In genomic region chr12:17588968-17589367, GRCh38 we compare ENCODE assay signal across 8 cellular contexts.
DNase-seq lines count a peak whose midpoint lies in the region; ATAC-seq, FAIRE-seq and TF ChIP-seq lines count a peak whose summit lies in the region.
"Had no signal": no experiment of that assay in that cellular context is flagged by ENCODE, and none has a peak within 500 bp of the region (broad histone marks: within the 10 kb centered on the region; RNA-seq: fewer than 3 reads in every experiment).

No MANE protein-coding gene starts in this region.

- TF ChIP-seq POLR2A in H1 (IDR thresholded peaks at IDR 0.05; ENCODE audit: control extremely low read depth in 1 of 2, low read depth in 2 of 2, low read length in 2 of 2) = no peak

- no peak overlapping the region for H3K4ac ChIP-seq in H1 (replicated peaks; ENCODE audit: insufficient read length, low read depth, low read length)

- no peak overlapping the region for H3K14ac ChIP-seq in H1 (ENCODE audit: insufficient read length)

- no peak for TF ChIP-seq EP300 in H1 (IDR thresholded peaks at IDR 0.05; ENCODE audit: borderline replicate concordance in 1 of 2, low read depth in 2 of 2, low read length in 2 of 2)

- H2BK5ac ChIP-seq in H1 (ENCODE audit: low read depth, low read length) = no peak overlapping the region

- no peak overlapping the region for H3K56ac ChIP-seq in H1 (replicated peaks; ENCODE audit: insufficient read length, low read depth, low read length)

- no peaks in the 10 kb centered on the region for H3K79me1 ChIP-seq in H1 (ENCODE audit: low read depth, low read length)

- CTCF ChIA-PET in H1 (lab: Charles Lee; ENCODE audit: partially characterized antibody) = interaction anchor here (0.6 to 2.7 kb wide), 14 partner anchors 10 to 649 kb away, joined by 3 to 15 read pairs (median 4); no protein-coding TSS in a partner anchor

- no peak overlapping the region for H4K91ac ChIP-seq in H1 (replicated peaks; ENCODE audit: insufficient read length, low read length)

- peak; percentile 83 for TF ChIP-seq RAD21 in H1 (IDR thresholded peaks at IDR 0.05 in 1 of 2, conservative IDR thresholded peaks at IDR 0.05 in 1 of 2; ENCODE audit: low read depth in 2 of 2, low read length in 2 of 2)

- peak in 2 of 3 experiments; percentile 67 to 80; a peak in 3 of 4 replicates for TF ChIP-seq CTCF in H1 (IDR thresholded peaks at IDR 0.05; ENCODE audit: control extremely low read depth in 1 of 3, insufficient read depth in 1 of 3, low read depth in 1 of 3, low read length in 3 of 3)

- peak; percentile 86 for FAIRE-seq in H1 (lab: Jason Lieb, UNC)

- 48% methylated on average over 5 of the region's 5 CpGs; no CpG with 5 or more reads in 1 of the 2 experiments for WGBS in H1 (ENCODE audit: extremely low coverage in 1 of 2, insufficient coverage in 1 of 2, insufficient read length in 1 of 2, insufficient replicate concordance in 2 of 2, low coverage in 1 of 2, low lambda C conversion rate in 2 of 2, missing lambda C conversion rate in 1 of 2), 2 experiments

- H3K9ac ChIP-seq in H1 (replicated peaks in 1 of 4; ENCODE audit: extremely low read depth in 1 of 4, low read depth in 3 of 4, low read length in 3 of 4) = no peak overlapping the region

- H3K4me1 ChIP-seq in H1 (replicated peaks in 1 of 4; ENCODE audit: control insufficient read depth in 3 of 4, insufficient read depth in 4 of 4, low read length in 3 of 4) = no peaks in the 10 kb centered on the region

- no peaks in the 10 kb centered on the region for H3K27me3 ChIP-seq in H1 (replicated peaks in 1 of 4; ENCODE audit: control insufficient read depth in 3 of 4, extremely low read depth in 1 of 4, insufficient read depth in 3 of 4, low read length in 3 of 4)

- no peak overlapping the region for H2BK12ac ChIP-seq in H1 (ENCODE audit: low read depth, low read length)

- no peak overlapping the region for H2BK20ac ChIP-seq in H1 (ENCODE audit: low read length)

- no peaks in the 10 kb centered on the region for H3K23me2 ChIP-seq in H1 (ENCODE audit: low read depth, low read length)

- no peak overlapping the region for H4K5ac ChIP-seq in H1 (ENCODE audit: insufficient read length, low read depth, low read length)

- H2BK15ac ChIP-seq in H1 (ENCODE audit: low read length) = no peak overlapping the region

- no peak overlapping the region for H3K18ac ChIP-seq in H1 (ENCODE audit: extremely low read depth, low read length)

- no peak overlapping the region for H3K4me2 ChIP-seq in H1 (ENCODE audit: insufficient read depth in 1 of 2, low read depth in 2 of 2, low read length in 2 of 2)

- no peaks in the 10 kb centered on the region for H4K20me1 ChIP-seq in H1 (replicated peaks in 1 of 2; ENCODE audit: control insufficient read depth in 1 of 2, insufficient read depth in 2 of 2, low read length in 2 of 2)

- H3K4me3 ChIP-seq in H1 (ENCODE audit: extremely low read depth in 1 of 4, insufficient read depth in 2 of 4, low read depth in 3 of 4, low read length in 4 of 4) = no peak overlapping the region

- POLR2A ChIA-PET in H1 (lab: Charles Lee; ENCODE audit: partially characterized antibody) = no interaction called here

- H3K79me2 ChIP-seq in H1 (ENCODE audit: control insufficient read depth in 1 of 2, insufficient read depth in 2 of 2, low read length in 2 of 2) = no peaks in the 10 kb centered on the region

- peak; percentile 55 for ATAC-seq in GM21786 (IDR thresholded peaks at IDR 0.05; ENCODE audit: unreplicated experiment)
- no peak for ATAC-seq in GM19328 (IDR thresholded peaks at IDR 0.05; ENCODE audit: unreplicated experiment)

- H3K36me3 ChIP-seq in H1 (ENCODE audit: control insufficient read depth in 2 of 4, insufficient read depth in 4 of 4, low read length in 3 of 4) = no peaks in the 10 kb centered on the region

- no peak overlapping the region for H4K8ac ChIP-seq in H1 (ENCODE audit: extremely low read depth, insufficient read depth, low read length)

- H2AK5ac ChIP-seq in H1 (ENCODE audit: low read depth, low read length) = no peak overlapping the region

- H3K23ac ChIP-seq in H1 (ENCODE audit: insufficient read length) = no peak overlapping the region

- peak overlapping the region; percentile 90 for H2AFZ ChIP-seq in H1 (ENCODE audit: low read length)

- no peak overlapping the region for H2BK120ac ChIP-seq in H1 (replicated peaks; ENCODE audit: low read depth, low read length)

- H3K27ac ChIP-seq in H1 (ENCODE audit: low read depth, low read length) = no peak overlapping the region

- H3K9me3 ChIP-seq in H1 (ENCODE audit: insufficient read depth in 2 of 2, low read depth in 1 of 2, low read length in 1 of 2) = no peaks in the 10 kb centered on the region

- peak; percentile 28 for DNase-seq in NCI-H146 treated with DMSO at 0.1 percent for 48 hours (lab: John Stamatoyannopoulos, UW; ENCODE audit: unreplicated experiment)
- DNase-seq in H1 (ENCODE audit: low read depth in 1 of 2, low spot score in 2 of 2) = peak in 1 of 2 experiments; percentile 2
- DNase-seq in pons (ENCODE audit: low spot score) = peak; percentile 33
- DNase-seq in NCI-H226 = no peak
- DNase-seq in KG1 (lab: John Stamatoyannopoulos, UW) = no peak
- DNase-seq: anterior cingulate cortex had no signal

TF ChIP-seq in H1, 55 proteins besides CTCF, POLR2A, EP300 and RAD21:
- TF ChIP-seq SIN3A (conservative IDR thresholded peaks at IDR 0.05 in 1 of 2, IDR thresholded peaks at IDR 0.05 in 1 of 2; ENCODE audit: low read depth in 1 of 2, low read length in 2 of 2) = no peak
- TF ChIP-seq BACH1 (IDR thresholded peaks at IDR 0.05; ENCODE audit: low read length) = peak; percentile 76
- peak; percentile 97 for TF ChIP-seq MAFK (IDR thresholded peaks at IDR 0.05; ENCODE audit: low read depth, low read length)
- TF ChIP-seq BCL11A (IDR thresholded peaks at IDR 0.05; ENCODE audit: low read depth in 2 of 2, low read length in 2 of 2) = no peak
- TF ChIP-seq SUZ12 (IDR thresholded peaks at IDR 0.05; ENCODE audit: low read length) = no peak
- TF ChIP-seq JUND (IDR thresholded peaks at IDR 0.05; ENCODE audit: low read length) = no peak
- TF ChIP-seq KDM5A (IDR thresholded peaks at IDR 0.05; ENCODE audit: low read length) = no peak
- TF ChIP-seq TCF12 (IDR thresholded peaks at IDR 0.05; ENCODE audit: low read depth, low read length) = no peak

Comparison
In these comparisons a context has a peak if more than half of its experiments do, and no peak if none do; other contexts are left out.
1. DNase-seq: peak in NCI-H146 treated with DMSO at 0.1 percent for 48 hours (single experiment) and pons (single experiment); none in NCI-H226 (single experiment) and KG1 (single experiment).